1 cellular context compared by ENCODE assay signal in genomic region chr20:48875233-48875913, GRCh38.
TF ChIP-seq lines count a peak whose summit lies in the region.

No MANE protein-coding gene starts in this region.

TF ChIP-seq in K562, 482 proteins besides CTCF, POLR2A, EP300 and RAD21:
- TF ChIP-seq PRPF4 (IDR thresholded peaks at IDR 0.05; ENCODE audit: insufficient read depth, low read depth, low read length, poor library complexity, severe bottlenecking): no peak
- TF ChIP-seq ZFP1 (CRISPR knock-in tag; IDR thresholded peaks at IDR 0.05): no peak
- no peak for TF ChIP-seq NCOR1 (IDR thresholded peaks at IDR 0.05)
- TF ChIP-seq FOXM1 (IDR thresholded peaks at IDR 0.05; ENCODE audit: low read depth): no peak
- TF ChIP-seq FOXM1 (CRISPR knock-in tag; IDR thresholded peaks at IDR 0.05; ENCODE audit: low read depth): no peak
- no peak for TF ChIP-seq FIP1L1 (IDR thresholded peaks at IDR 0.05; ENCODE audit: low read depth, low read length, poor library complexity, severe bottlenecking)
- 0 out of 6 replicates have a peak, but pooled peaks of 1 of the 3 experiments have one; percentile 28 for TF ChIP-seq ZBTB11 (CRISPR knock-in tag; IDR thresholded peaks at IDR 0.05)
- no peak for TF ChIP-seq SRSF7 (optimal IDR thresholded peaks at IDR 0.05; ENCODE audit: low read depth, low read length)
